ENCODE assay signal across 31 cellular contexts in the genomic region with DNA sequence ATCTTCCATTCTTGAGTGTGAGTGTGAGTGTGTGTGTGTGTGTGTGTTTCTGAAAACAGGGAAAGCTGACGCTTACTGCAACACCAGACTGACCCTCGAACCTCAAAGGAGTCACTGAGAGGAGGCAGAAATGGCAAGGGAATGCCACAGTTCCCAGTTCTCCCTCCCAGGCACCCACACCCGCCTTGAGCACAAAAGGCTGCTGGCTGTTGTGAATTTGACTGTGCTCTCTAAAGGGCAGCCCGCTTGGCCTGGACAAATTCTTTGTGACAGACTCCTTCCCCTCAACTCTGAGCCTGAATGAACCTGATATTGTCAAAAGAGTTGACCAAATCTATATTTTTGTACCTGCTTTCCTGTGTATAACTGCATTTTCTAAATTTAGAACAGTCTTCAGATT.
"Had no signal": no experiment of that assay in that cellular context is flagged by ENCODE, and none has a peak within 500 bp of the region (broad histone marks: within the 10 kb centered on the region; RNA-seq: fewer than 3 reads in every experiment).

No MANE protein-coding gene starts in this region.

- H3K9me3 ChIP-seq: Peyer's patch, SK-N-SH had no signal

- ATAC-seq: activated T-cell treated with anti-CD3 and anti-CD28 coated beads, Interleukin-2, amount 50 U/mL, for 4 hours; PC-3 had no signal

- H3K27me3 Mint-ChIP-seq: activated CD4-positive, alpha-beta memory T cell treated with anti-CD3 and anti-CD28 coated beads for 36 hours; activated naive CD8-positive, alpha-beta T cell treated with anti-CD3 and anti-CD28 coated beads for 36 hours; central memory CD8-positive, alpha-beta T cell had no signal

- H3K4me1 Mint-ChIP-seq: activated naive CD8-positive, alpha-beta T cell treated with anti-CD3 and anti-CD28 coated beads for 36 hours; central memory CD8-positive, alpha-beta T cell had no signal

- H3K36me3 Mint-ChIP-seq: activated CD4-positive, alpha-beta memory T cell treated with anti-CD3 and anti-CD28 coated beads for 36 hours; activated naive CD8-positive, alpha-beta T cell treated with anti-CD3 and anti-CD28 coated beads for 36 hours had no signal

- H3K27me3 ChIP-seq: brain microvascular endothelial cell, Peyer's patch, SJSA1 had no signal

- H3K9me3 Mint-ChIP-seq: activated naive CD8-positive, alpha-beta T cell treated with anti-CD3 and anti-CD28 coated beads for 36 hours had no signal

- H3K9ac ChIP-seq: SK-N-SH had no signal

- H3K36me3 ChIP-seq: brain microvascular endothelial cell, Peyer's patch, SJSA1 had no signal

- DNase-seq: activated CD4-positive, alpha-beta memory T cell treated with anti-CD3 and anti-CD28 coated beads for 36 hours; activated CD4-positive, alpha-beta T cell treated with anti-CD3 and anti-CD28 coated beads, Interleukin-2, amount 50 U/mL, for 1 hour; activated CD8-positive, alpha-beta memory T cell treated with anti-CD3 and anti-CD28 coated beads, Interleukin-2, amount 50 U/mL, for 4 hours; activated effector memory CD4-positive, alpha-beta T cell treated with Interleukin-2 at 50 U/mL for 16 hours; activated naive CD4-positive, alpha-beta T cell treated with anti-CD3 and anti-CD28 coated beads, Interleukin-2, amount 50 U/mL, for 16 hours; activated naive CD8-positive, alpha-beta T cell treated with anti-CD3 and anti-CD28 coated beads for 36 hours; activated T-cell treated with anti-CD3 and anti-CD28 coated beads for 4 hours; activated T-cell treated with anti-CD3 and anti-CD28 coated beads, Interleukin-2, amount 50 U/mL, for 4 hours; amniotic stem cell; aorta; brain microvascular endothelial cell; Karpas-422; KBM-7; NCI-H1105 treated with DMSO at 0.1 percent for 48 hours; NCI-H1436; NCI-H1694; NCI-H1930; NCI-H2081 treated with DMSO at 0.1 percent for 48 hours; NCI-H345; NCI-H524 treated with DMSO at 0.1 percent for 48 hours; NCI-H748 treated with DMSO at 0.1 percent for 48 hours; NK-92 treated with Interleukin-12 subunit alpha and Interleukin-12 subunit beta, amount 100 ng/mL, for 24 hours; PC-3; Peyer's patch; RPMI8226; SHP77 treated with DMSO at 0.1 percent for 48 hours; SK-N-SH had no signal

- H3K4me3 Mint-ChIP-seq: activated CD4-positive, alpha-beta memory T cell treated with anti-CD3 and anti-CD28 coated beads for 36 hours; activated naive CD8-positive, alpha-beta T cell treated with anti-CD3 and anti-CD28 coated beads for 36 hours; activated T-cell treated with anti-CD3 and anti-CD28 coated beads, Interleukin-2, amount 50 U/mL, for 4 hours; central memory CD8-positive, alpha-beta T cell; T-helper 1 cell treated with Interleukin-12 subunit alpha and Interleukin-12 subunit beta and Interleukin-4 antibody, amounts not matched to agents 30 μg/mL and 1 μg/mL, for 36 hours; T-helper 2 cell treated with Interferon-gamma antibody and Interleukin-4, amounts not matched to agents 5 μg/mL and 100 μg/mL, for 36 hours had no signal

- H3K4me3 ChIP-seq: Peyer's patch, SJSA1 had no signal

- H3K27ac Mint-ChIP-seq: activated CD4-positive, alpha-beta memory T cell treated with anti-CD3 and anti-CD28 coated beads for 36 hours; activated naive CD8-positive, alpha-beta T cell treated with anti-CD3 and anti-CD28 coated beads for 36 hours; T-helper 1 cell treated with Interleukin-12 subunit alpha and Interleukin-12 subunit beta and Interleukin-4 antibody, amounts not matched to agents 30 μg/mL and 1 μg/mL, for 36 hours; T-helper 2 cell treated with Interferon-gamma antibody and Interleukin-4, amounts not matched to agents 5 μg/mL and 100 μg/mL, for 36 hours had no signal

- H3K4me2 ChIP-seq: SK-N-SH had no signal

- H3K27ac ChIP-seq: brain microvascular endothelial cell, Peyer's patch, SJSA1 had no signal

- H3K4me1 ChIP-seq: Peyer's patch, SJSA1 had no signal
